Comparison of ENCODE assay signal across 20 cellular contexts in genomic region chr9:79946718-79947117, GRCh38.
DNase-seq lines count a peak whose midpoint lies in the region; ATAC-seq and TF ChIP-seq lines count a peak whose summit lies in the region.
"Had no signal": no experiment of that assay in that cellular context is flagged by ENCODE, and none has a peak within 500 bp of the region (broad histone marks: within the 10 kb centered on the region; RNA-seq: fewer than 3 reads in every experiment).

No MANE protein-coding gene starts in this region.

- no peaks in the 10 kb centered on the region for H3K4me1 ChIP-seq in lower lobe of right lung
- H3K4me1 ChIP-seq: BLaER1, Peyer's patch, SJSA1 had no signal

- no peaks in the 10 kb centered on the region for H3K27me3 ChIP-seq in lower lobe of right lung (ENCODE audit: low read depth)
- H3K27me3 ChIP-seq: BLaER1, Peyer's patch, SJSA1 had no signal

- H3K4me3 ChIP-seq in lower lobe of right lung: no peak overlapping the region
- H3K4me3 ChIP-seq: BLaER1, mucosa of descending colon, Peyer's patch, SJSA1 had no signal

- TF ChIP-seq CTCF in GM20000 (IDR thresholded peaks at IDR 0.05; ENCODE audit: extremely low read depth, missing control alignments) (no peak), lower lobe of right lung (IDR thresholded peaks at IDR 0.05) (no peak)

- no peak for ATAC-seq in lower lobe of right lung
- ATAC-seq: esophagus mucosa, mucosa of descending colon had no signal

- intact Hi-C loops in lower lobe of right lung (cut with DNase I): no loop called here

- H3K9me3 ChIP-seq in lower lobe of right lung: no peaks in the 10 kb centered on the region
- H3K9me3 ChIP-seq: mucosa of descending colon, Peyer's patch, SJSA1 had no signal

- H3K27ac ChIP-seq in lower lobe of right lung: no peak overlapping the region
- H3K27ac ChIP-seq: BLaER1, Peyer's patch, SJSA1 had no signal

- peak; percentile 46 for DNase-seq in Ammon's horn (ENCODE audit: low spot score)
- peak; percentile 39 for DNase-seq in NCI-H1694 (lab: John Stamatoyannopoulos, UW)
- peak; percentile 53 for DNase-seq in cerebellum (ENCODE audit: low spot score)
- DNase-seq in mucosa of gallbladder (ENCODE audit: low spot score): peak; percentile 30
- DNase-seq in foreskin melanocyte: no peak
- no peak for DNase-seq in GM20000 (ENCODE audit: low spot score)
- no peak for DNase-seq in stimulated activated CD4-positive, alpha-beta T cell treated with anti-CD3 and anti-CD28 coated beads, Interleukin-2, amount 100 ng/mL, for 24 hours
- no peak for DNase-seq in lower lobe of right lung
- DNase-seq: activated CD4-positive, alpha-beta T cell treated with anti-CD3 and anti-CD28 coated beads, Interleukin-2, amount 50 U/mL, for 1 hour; activated effector memory CD4-positive, alpha-beta T cell treated with anti-CD3 and anti-CD28 coated beads, Interleukin-2, amount 50 U/mL, for 16 hours; effector CD8-positive, alpha-beta T cell; head of caudate nucleus; mucosa of descending colon; NCI-H1436; Peyer's patch; stimulated activated CD4-positive, alpha-beta T cell treated with anti-CD3 and anti-CD28 coated beads, Interleukin-12 subunit alpha, Interleukin-12 subunit beta, amount 100 ng/mL, for 4 hours; stimulated activated CD8-positive, alpha-beta memory T cell treated with anti-CD3 and anti-CD28 coated beads, Interleukin-4, amount 100 ng/mL, for 48 hours had no signal

- H3K36me3 ChIP-seq in lower lobe of right lung: no peaks in the 10 kb centered on the region
- H3K36me3 ChIP-seq: BLaER1, Peyer's patch, SJSA1 had no signal

Comparison
In these comparisons a context has a peak if more than half of its experiments do, and no peak if none do; other contexts are left out.
1. DNase-seq: peak in Ammon's horn (single experiment), NCI-H1694 (single experiment), cerebellum (single experiment) and mucosa of gallbladder (single experiment); none in foreskin melanocyte (single experiment), GM20000 (single experiment), stimulated activated CD4-positive, alpha-beta T cell treated with anti-CD3 and anti-CD28 coated beads, Interleukin-2, amount 100 ng/mL, for 24 hours (0 of 2) and lower lobe of right lung (single experiment).